9 cellular contexts compared by ENCODE assay signal in the genomic region with DNA sequence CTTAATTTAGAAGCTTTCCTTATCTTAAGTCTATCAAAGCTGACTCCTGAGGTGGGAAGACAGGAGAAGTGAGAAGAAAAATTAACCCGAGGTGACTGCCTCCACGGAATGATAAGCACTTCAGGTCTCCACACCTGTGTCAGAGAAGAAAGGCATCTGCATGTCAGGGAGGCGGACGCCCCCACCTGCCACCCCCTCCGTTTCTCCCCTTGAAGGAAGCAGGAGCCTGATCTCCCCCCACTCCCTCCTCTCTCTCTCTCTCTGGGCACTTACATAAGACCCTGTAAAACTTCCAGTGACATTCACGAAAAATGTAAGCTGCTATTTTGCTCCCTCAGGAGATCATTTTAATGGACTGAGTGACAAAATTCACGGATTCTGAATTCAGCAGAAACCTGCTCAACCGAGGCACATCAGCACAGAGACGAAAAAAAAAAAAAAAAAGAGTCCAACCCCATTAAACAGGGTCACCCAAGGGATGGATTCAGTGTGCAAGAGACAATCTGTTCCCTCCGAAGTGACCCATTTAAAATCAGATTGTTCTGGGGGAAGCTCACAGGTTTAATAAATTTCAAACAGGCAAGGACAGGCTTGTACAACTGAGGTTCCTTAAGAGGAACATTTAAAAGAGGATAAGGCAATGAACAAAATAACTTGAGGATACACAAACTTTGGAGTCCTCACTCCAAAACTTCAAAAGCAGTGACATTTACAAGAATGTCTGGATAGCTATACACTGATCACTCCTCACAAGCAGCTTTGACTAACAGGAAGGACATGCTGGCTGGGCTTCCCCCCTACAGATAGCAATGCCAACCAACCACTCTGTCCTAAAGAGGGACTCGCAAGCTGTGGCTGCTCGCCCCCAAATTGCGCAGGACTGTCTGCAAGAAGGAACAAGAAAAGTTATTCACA. TPM values are rescaled to one million over a fixed set of nuclear protein-coding genes. Genes with fewer than 3 reads are reported as not detected.
DNase-seq lines count a peak whose midpoint lies in the region; ATAC-seq, FAIRE-seq and TF ChIP-seq lines count a peak whose summit lies in the region.
"Had no signal": no experiment of that assay in that cellular context is flagged by ENCODE, and none has a peak within 500 bp of the region (broad histone marks: within the 10 kb centered on the region; RNA-seq: fewer than 3 reads in every experiment).

No MANE protein-coding gene starts in this region.

- H3K18ac ChIP-seq in H9 (ENCODE audit: insufficient read length, low read depth, low read length) = peak overlapping the region; percentile 65

- H3K9me3 ChIP-seq in A549 = no peaks in the 10 kb centered on the region
- no peaks in the 10 kb centered on the region for H3K9me3 ChIP-seq in H9 (ENCODE audit: control insufficient read depth, low read depth, low read length)
- H3K9me3 ChIP-seq in breast epithelium = no peaks in the 10 kb centered on the region
- H3K9me3 ChIP-seq in lower lobe of right lung = no peaks in the 10 kb centered on the region

- peaks cover 48% of the 10 kb centered on the region for H3K79me2 ChIP-seq in H9 (ENCODE audit: insufficient read depth, low read length)

- peak overlapping the region; percentile 33 for H3K9ac ChIP-seq in H9 (ENCODE audit: extremely low read depth, insufficient read length, low read length)

- no peak for ATAC-seq in A549
- peak in 1 of 2 donors; percentile 0 for ATAC-seq in lower lobe of right lung
- no peak for ATAC-seq in HG02798 (IDR thresholded peaks at IDR 0.05; ENCODE audit: poor library complexity, unreplicated experiment)

- H4K20me1 ChIP-seq in H9 (ENCODE audit: control insufficient read depth, insufficient read depth, insufficient read length) = no peaks in the 10 kb centered on the region

- no peak overlapping the region for H2BK120ac ChIP-seq in H9 (ENCODE audit: low read depth, low read length, poor library complexity, severe bottlenecking)

- H3K4me1 ChIP-seq in A549 (peaks cover 9% of the 10 kb centered on the region; the same call in 2 of the 3 replicates), H9 (ENCODE audit: insufficient read depth, low read length) (peaks cover 8% of the 10 kb centered on the region; the same call in 1 of the 2 replicates), breast epithelium (peaks cover 0 to 11% of the 10 kb centered on the region in 2 donors), lower lobe of right lung (peaks cover 40% of the 10 kb centered on the region)

- intact Hi-C loops in breast epithelium (cut with DNase I; ENCODE audit: low total_unique reads) = no loop called here
- intact Hi-C loops in lower lobe of right lung (cut with DNase I) = no loop called here

- CTCF ChIA-PET in A549 (lab: Yijun Ruan, JAX) = interaction anchor here (0.9 to 1.3 kb wide), 5 partner anchors 32 to 1236 kb away, joined by 3 to 5 read pairs (median 4); no protein-coding TSS in a partner anchor

- no peak overlapping the region for H3T11ph ChIP-seq in H9 (ENCODE audit: low read length)

- peaks cover 25% of the 10 kb centered on the region for H3K23me2 ChIP-seq in H9 (ENCODE audit: insufficient read length, low read depth, low read length, poor library complexity, severe bottlenecking)

- no peak overlapping the region for H2AK5ac ChIP-seq in H9 (ENCODE audit: insufficient read length, low read length)

- H3K4me3 Mint-ChIP-seq in H9 (peak overlapping the region; percentile 96 to 98), type B pancreatic cell (peak overlapping the region; percentile 99)

- no peak overlapping the region for H3K56ac ChIP-seq in H9 (ENCODE audit: insufficient read length, low read depth, low read length)

- no peak overlapping the region for H2BK12ac ChIP-seq in H9 (ENCODE audit: insufficient read length, low read depth, low read length)

- H3K27ac Mint-ChIP-seq in H9 (peak overlapping the region in 2 of 3 experiments; percentile 87 to 96; a peak in 4 of 7 replicates), type B pancreatic cell (peak overlapping the region; percentile 94)
- H3K27ac Mint-ChIP-seq: activated naive CD4-positive, alpha-beta T cell treated with anti-CD3 and anti-CD28 coated beads, Interleukin-2, amount 50 U/mL, for 72 hours had no signal

- H3K27me3 ChIP-seq in H9 (ENCODE audit: insufficient read depth, low read length) = no peaks in the 10 kb centered on the region; the same call in 1 of the 2 replicates
- H3K27me3 ChIP-seq in breast epithelium = no peaks in the 10 kb centered on the region
- H3K27me3 ChIP-seq in lower lobe of right lung (ENCODE audit: low read depth) = peaks cover 15% of the 10 kb centered on the region

- no peak overlapping the region for H4K8ac ChIP-seq in H9 (replicated peaks; ENCODE audit: insufficient read length, low read depth, low read length)

- H3K9me3 Mint-ChIP-seq in H9 = no peaks in the 10 kb centered on the region
- H3K9me3 Mint-ChIP-seq in type B pancreatic cell = no peaks in the 10 kb centered on the region
- H3K9me3 Mint-ChIP-seq: activated naive CD4-positive, alpha-beta T cell treated with anti-CD3 and anti-CD28 coated beads, Interleukin-2, amount 50 U/mL, for 72 hours had no signal

- H3K4me2 ChIP-seq in A549 (peak overlapping the region; percentile 91), H9 (ENCODE audit: insufficient read depth, insufficient read length, low read length) (peak overlapping the region; percentile 87)

- TF ChIP-seq POLR2A in A549 (IDR thresholded peaks at IDR 0.05; ENCODE audit: low read length) (no peak), breast epithelium (IDR thresholded peaks at IDR 0.05) (no peak)

- no peak for FAIRE-seq in A549 (lab: Jason Lieb, UNC)

- DNase-seq in A549 (ENCODE audit: low read depth in 1 of 2, low spot score in 1 of 2) = no peak
- no peak for DNase-seq in H9
- no peak for DNase-seq in breast epithelium (ENCODE audit: low spot score in 2 of 2)
- DNase-seq in lower lobe of right lung = no peak
- DNase-seq in type B pancreatic cell (ENCODE audit: extremely low spot score, unreplicated experiment) = no peak
- DNase-seq in HuH-7 (ENCODE audit: low spot score) = no peak
- no peak for DNase-seq in NCI-H748 (lab: John Stamatoyannopoulos, UW; ENCODE audit: unreplicated experiment)

- no peak overlapping the region for H4K5ac ChIP-seq in H9 (ENCODE audit: insufficient read length, low read depth, low read length)

- 85% methylated on average over 11 of the region's 13 CpGs for WGBS in A549 (ENCODE audit: missing lambda C conversion rate)
- WGBS in H9 (ENCODE audit: extremely low coverage, insufficient read length, low lambda C conversion rate) = no CpG with 5 or more reads among the region's 13 CpGs

- no peak for TF ChIP-seq EP300 in A549 (IDR thresholded peaks at IDR 0.05)

- H3K4ac ChIP-seq in H9 (ENCODE audit: low read depth, low read length) = no peak overlapping the region

- TF ChIP-seq CTCF in A549 (IDR thresholded peaks at IDR 0.05) (no peak), H9 (conservative IDR thresholded peaks at IDR 0.05) (no peak), breast epithelium (IDR thresholded peaks at IDR 0.05) (no peak), lower lobe of right lung (IDR thresholded peaks at IDR 0.05) (no peak), type B pancreatic cell (conservative IDR thresholded peaks at IDR 0.05) (no peak)

- no peak overlapping the region for H2BK20ac ChIP-seq in H9 (ENCODE audit: low read depth, low read length, poor library complexity, severe bottlenecking)

- peak overlapping the region; percentile 52; the same call in 1 of the 2 replicates for H3K14ac ChIP-seq in H9 (ENCODE audit: insufficient read depth, low read length)

- H3K79me1 ChIP-seq in H9 (ENCODE audit: insufficient read depth, low read depth, low read length, poor library complexity, severe bottlenecking) = no peaks in the 10 kb centered on the region

- H3K27me3 Mint-ChIP-seq in H9 (ENCODE audit: low read depth) (peaks cover 17% of the 10 kb centered on the region), type B pancreatic cell (peaks cover 6% of the 10 kb centered on the region)

- POLR2A ChIA-PET in A549 (lab: Yijun Ruan, JAX) = no interaction called here

- peaks cover 2 to 5% (median 4%) of the 10 kb centered on the region in 3 experiments; a peak in 4 of 7 replicates for H3K36me3 Mint-ChIP-seq in H9 (ENCODE audit: insufficient read depth in 1 of 3, low read depth in 3 of 3)
- H3K36me3 Mint-ChIP-seq in type B pancreatic cell = peaks cover 13% of the 10 kb centered on the region

- H2BK15ac ChIP-seq in H9 (ENCODE audit: low read depth, low read length) = no peak overlapping the region

- H3K27ac ChIP-seq in A549 (no peak overlapping the region), H9 (ENCODE audit: insufficient read length, low read depth, low read length) (no peak overlapping the region), breast epithelium (peak overlapping the region; percentile 57 to 66), lower lobe of right lung (peak overlapping the region; percentile 65)

- H3K36me3 ChIP-seq in breast epithelium (no peaks in the 10 kb centered on the region), lower lobe of right lung (no peaks in the 10 kb centered on the region)

- H3K4me1 Mint-ChIP-seq in H9 (peaks cover 60 to 62% of the 10 kb centered on the region in 2 experiments), type B pancreatic cell (ENCODE audit: unreplicated experiment) (peaks cover 50% of the 10 kb centered on the region)

- H3K23ac ChIP-seq in H9 (ENCODE audit: insufficient read length, low read depth, low read length) = no peak overlapping the region

- H2BK5ac ChIP-seq in H9 (ENCODE audit: insufficient read length, low read length) = no peak overlapping the region

- no peak overlapping the region for H2AFZ ChIP-seq in H9 (ENCODE audit: low read length)

- no peak for TF ChIP-seq RAD21 in A549 (conservative IDR thresholded peaks at IDR 0.05 in 1 of 2, IDR thresholded peaks at IDR 0.05 in 1 of 2)

- no peak overlapping the region for H4K91ac ChIP-seq in H9 (ENCODE audit: insufficient read length, low read depth, low read length)

- H3K4me3 ChIP-seq in A549 (peak overlapping the region; percentile 66), breast epithelium (peak overlapping the region; percentile 78 to 90 (median 80)), lower lobe of right lung (peak overlapping the region; percentile 80)

TF ChIP-seq in A549, 52 proteins besides CTCF, POLR2A, EP300 and RAD21:
- TF ChIP-seq FOSB (CRISPR knock-in tag; IDR thresholded peaks at IDR 0.05) = no peak
- TF ChIP-seq RARB (CRISPR knock-in tag; IDR thresholded peaks at IDR 0.05) = no peak

RNA-seq across cellular contexts. Expression of gene LARGE1, which starts 1.3 kb away (rescaled TPM):
- polyA plus RNA-seq in A549 (2011; rRNA removed) = 5.8 and 8.6 TPM in 2 replicates
- polyA plus RNA-seq in A549 (2012; cell fraction: cytosol; rRNA removed) = 3.0 and 3.6 TPM in 2 replicates
- 3.7 and 4.7 TPM in 2 replicates for polyA plus RNA-seq in A549 (2012; cell fraction: nucleus; rRNA removed)
- 2.3 to 2.7 TPM (median 2.6 TPM) in 3 replicates for polyA plus RNA-seq in A549 (2017; fragmentation: RNase III; extraction: RNeasy Plus Mini Kit Qiagen cat#74134 plus additional on column Dnase treatment)
- polyA minus RNA-seq in A549 (2011; rRNA and poly(A)+ RNA removed) = 16.2 and 19.1 TPM in 2 replicates
- total RNA-seq in H9 (2021) = 41.7 and 43.5 TPM in 2 replicates
- total RNA-seq in breast epithelium = 10 to 100 TPM; 23.6 to 27.8 (median 26.1) TPM
- total RNA-seq in lower lobe of right lung = 27.4 TPM
- 62.4 and 96.6 TPM in 2 replicates for total RNA-seq in type B pancreatic cell (ENCODE audit: low replicate concordance)

Comparison
In these comparisons a context has a peak if more than half of its experiments do, and no peak if none do; other contexts are left out.
1. H3K27ac ChIP-seq: peak in breast epithelium (2 of 2) and lower lobe of right lung (single experiment); none in A549 (0 of 2) and H9 (single experiment).
2. Peak in every context shown above with its lines, with median percentiles within 50 percentile points of each other: H3K4me3 ChIP-seq.